8 cellular contexts compared by ENCODE assay signal in genomic region chr7:129502708-129503685, GRCh38. TPM values are rescaled to one million over a fixed set of nuclear protein-coding genes. Genes with fewer than 3 reads are reported as not detected.
A peak's percentile ranks its signal among the peaks of the same experiment; 100 is the strongest.
DNase-seq lines count a peak whose midpoint lies in the region; ATAC-seq and TF ChIP-seq lines count a peak whose summit lies in the region.

No MANE protein-coding gene starts in this region.

- H3K9me3 ChIP-seq in muscle layer of colon (ENCODE audit: low read length): no peaks in the 10 kb centered on the region

- H3K9ac ChIP-seq in muscle layer of colon (ENCODE audit: low read length): no peak overlapping the region

- peak; percentile 23 for DNase-seq in GM03348 (ENCODE audit: low spot score)
- DNase-seq in SW480 (ENCODE audit: low spot score): peak; percentile 35
- DNase-seq in dorsolateral prefrontal cortex: peak in 2 of 10 donors; percentile 10 to 44
- DNase-seq in GOT3 (lab: John Stamatoyannopoulos, UW): no peak
- no peak for DNase-seq in DMS153 treated with DMSO at 0.1 percent for 48 hours (lab: John Stamatoyannopoulos, UW; ENCODE audit: unreplicated experiment)

- peak overlapping the region; percentile 54 to 83 (median 71) for H3K4me3 ChIP-seq in dorsolateral prefrontal cortex
- H3K4me3 ChIP-seq in muscle layer of colon (ENCODE audit: low read depth in 1 of 2, low read length in 2 of 2): peak overlapping the region; percentile 38 to 49

- no peaks in the 10 kb centered on the region for H3K36me3 ChIP-seq in muscle layer of colon (ENCODE audit: insufficient read depth, low read length)

- intact Hi-C loops in dorsolateral prefrontal cortex (cut with DNase I): loop anchor here in 1 of 2 donors (10.0 kb wide), 1 partner anchor 142 kb away; no protein-coding TSS in a partner anchor

- H3K27ac ChIP-seq in dorsolateral prefrontal cortex (peak overlapping the region in 29 of 59 donors; percentile 0 to 73 (median 48)), muscle layer of colon (ENCODE audit: low read depth, low read length) (no peak overlapping the region)

- peak; percentile 14 for ATAC-seq in HG02798 (IDR thresholded peaks at IDR 0.05; ENCODE audit: poor library complexity, unreplicated experiment)
- no peak for ATAC-seq in HG02884 (IDR thresholded peaks at IDR 0.05; ENCODE audit: unreplicated experiment)

- peak in 1 of 56 donors; percentile 12 for TF ChIP-seq CTCF in dorsolateral prefrontal cortex (IDR thresholded peaks at IDR 0.05 in 54 of 56, conservative IDR thresholded peaks at IDR 0.05 in 2 of 56; ENCODE audit: low read depth in 1 of 56, partially characterized antibody in 56 of 56)

- H3K27me3 ChIP-seq in dorsolateral prefrontal cortex (no peaks in the 10 kb centered on the region), muscle layer of colon (ENCODE audit: control insufficient read depth in 1 of 2, insufficient read depth in 2 of 2, low read length in 2 of 2) (peaks cover 0 to 9% of the 10 kb centered on the region in 2 donors)

- no peaks in the 10 kb centered on the region for H3K4me1 ChIP-seq in muscle layer of colon (ENCODE audit: insufficient read depth, low read length)

RNA-seq across cellular contexts. Expression of gene SMKR1, which starts 0.7 kb away (rescaled TPM):
- 10 to 100 TPM in 35 of 120 experiments, 1 to 10 TPM in 85; 2.1 to 17.4 (median 8.5) TPM for total RNA-seq in dorsolateral prefrontal cortex

Comparison
In these comparisons a context has a peak if more than half of its experiments do, and no peak if none do; other contexts are left out.
1. DNase-seq: peak in GM03348 (single experiment) and SW480 (single experiment); none in GOT3 (single experiment) and DMS153 treated with DMSO at 0.1 percent for 48 hours (single experiment).